13 cellular contexts compared by ENCODE assay signal in genomic region chr21:44390886-44391285, GRCh38. TPM values are rescaled to one million over a fixed set of nuclear protein-coding genes. Genes with fewer than 3 reads are reported as not detected.
DNase-seq lines count a peak whose midpoint lies in the region; ATAC-seq and TF ChIP-seq lines count a peak whose summit lies in the region.
"Had no signal": no experiment of that assay in that cellular context is flagged by ENCODE, and none has a peak within 500 bp of the region (broad histone marks: within the 10 kb centered on the region; RNA-seq: fewer than 3 reads in every experiment).

No MANE protein-coding gene starts in this region.

- peaks cover 2% of the 10 kb centered on the region for H3K36me3 Mint-ChIP-seq in activated CD4-positive, alpha-beta memory T cell treated with anti-CD3 and anti-CD28 coated beads, Interleukin-2, amount 10 ng/mL, durations not matched to agents 7 days and 5 days (ENCODE audit: low read depth)
- peaks cover 1% of the 10 kb centered on the region for H3K36me3 Mint-ChIP-seq in activated CD4-positive, alpha-beta memory T cell treated with anti-CD3 and anti-CD28 coated beads for 36 hours
- H3K36me3 Mint-ChIP-seq in chondrocyte (ENCODE audit: low read depth) = peaks cover 3% of the 10 kb centered on the region
- no peaks in the 10 kb centered on the region for H3K36me3 Mint-ChIP-seq in osteocyte (ENCODE audit: unreplicated experiment)
- H3K36me3 Mint-ChIP-seq in naive thymus-derived CD4-positive, alpha-beta T cell = peaks cover 0 to 30% (median 10%) of the 10 kb centered on the region in 5 donors
- H3K36me3 Mint-ChIP-seq: CD4-positive, CD25-positive, alpha-beta regulatory T cell had no signal

- DNase-seq in activated CD4-positive, alpha-beta memory T cell treated with anti-CD3 and anti-CD28 coated beads, Interleukin-2, amount 10 ng/mL, durations not matched to agents 7 days and 5 days = peak; percentile 11
- no peak for DNase-seq in activated CD4-positive, alpha-beta memory T cell treated with anti-CD3 and anti-CD28 coated beads for 36 hours
- DNase-seq in AG20443 (ENCODE audit: low spot score) (peak; percentile 5), chondrocyte (ENCODE audit: low spot score) (peak; percentile 44), osteocyte (ENCODE audit: extremely low spot score, unreplicated experiment) (peak; percentile 76), HCEC 1CT (no peak)
- no peak for DNase-seq in naive thymus-derived CD4-positive, alpha-beta T cell
- DNase-seq: 8988T; CD4-positive, CD25-positive, alpha-beta regulatory T cell; DMS 273 treated with DMSO at 0.1 percent for 48 hours; GOT3; H9 had no signal

- no peaks in the 10 kb centered on the region for H3K27me3 ChIP-seq in naive thymus-derived CD4-positive, alpha-beta T cell (ENCODE audit: control insufficient read depth in 2 of 2, insufficient read depth in 2 of 2, low read length in 2 of 2)
- H3K27me3 ChIP-seq: BLaER1 treated with 17β-estradiol and CSF1 and Interleukin-3, amounts not matched to agents 10 nM and 100 nM had no signal

- H3K9me3 Mint-ChIP-seq in activated CD4-positive, alpha-beta memory T cell treated with anti-CD3 and anti-CD28 coated beads, Interleukin-2, amount 10 ng/mL, durations not matched to agents 7 days and 5 days = peaks cover 5% of the 10 kb centered on the region
- peaks cover 9% of the 10 kb centered on the region for H3K9me3 Mint-ChIP-seq in activated CD4-positive, alpha-beta memory T cell treated with anti-CD3 and anti-CD28 coated beads for 36 hours
- H3K9me3 Mint-ChIP-seq in chondrocyte (ENCODE audit: low read depth) (peaks cover 17% of the 10 kb centered on the region), osteocyte (ENCODE audit: unreplicated experiment) (peaks cover 10% of the 10 kb centered on the region)
- H3K9me3 Mint-ChIP-seq in naive thymus-derived CD4-positive, alpha-beta T cell = peaks cover 0 to 11% (median 7%) of the 10 kb centered on the region in 11 donors

- POLR2A ChIA-PET in activated CD4-positive, alpha-beta memory T cell treated with anti-CD3 and anti-CD28 coated beads, Interleukin-2, amount 10 ng/mL, durations not matched to agents 7 days and 5 days (lab: Charles Lee) = no interaction called here
- POLR2A ChIA-PET in activated CD4-positive, alpha-beta memory T cell treated with anti-CD3 and anti-CD28 coated beads for 36 hours (lab: Charles Lee) = no interaction called here
- POLR2A ChIA-PET in naive thymus-derived CD4-positive, alpha-beta T cell (lab: Charles Lee) = no interaction called here

- ATAC-seq in naive thymus-derived CD4-positive, alpha-beta T cell = no peak

- H3K9me3 ChIP-seq in naive thymus-derived CD4-positive, alpha-beta T cell (ENCODE audit: control insufficient read depth in 2 of 3, low read length in 3 of 3) = no peaks in the 10 kb centered on the region

- no peak overlapping the region for H3K4me3 ChIP-seq in naive thymus-derived CD4-positive, alpha-beta T cell (ENCODE audit: low read length)
- H3K4me3 ChIP-seq: BLaER1 treated with 17β-estradiol and CSF1 and Interleukin-3, amounts not matched to agents 10 nM and 100 nM had no signal

- TF ChIP-seq CTCF in chondrocyte (IDR thresholded peaks at IDR 0.05) (no peak), osteocyte (IDR thresholded peaks at IDR 0.05) (no peak)

- peaks cover 4% of the 10 kb centered on the region for H3K4me1 Mint-ChIP-seq in activated CD4-positive, alpha-beta memory T cell treated with anti-CD3 and anti-CD28 coated beads, Interleukin-2, amount 10 ng/mL, durations not matched to agents 7 days and 5 days
- H3K4me1 Mint-ChIP-seq in activated CD4-positive, alpha-beta memory T cell treated with anti-CD3 and anti-CD28 coated beads for 36 hours (ENCODE audit: low read depth) = no peaks in the 10 kb centered on the region
- H3K4me1 Mint-ChIP-seq in chondrocyte (ENCODE audit: low read depth) (no peaks in the 10 kb centered on the region), osteocyte (ENCODE audit: unreplicated experiment) (no peaks in the 10 kb centered on the region)
- peaks cover 0 to 7% (median 0%) of the 10 kb centered on the region in 7 donors for H3K4me1 Mint-ChIP-seq in naive thymus-derived CD4-positive, alpha-beta T cell
- H3K4me1 Mint-ChIP-seq: CD4-positive, CD25-positive, alpha-beta regulatory T cell; H9 had no signal

- no peaks in the 10 kb centered on the region for H3K4me1 ChIP-seq in naive thymus-derived CD4-positive, alpha-beta T cell (ENCODE audit: control insufficient read depth in 2 of 2, insufficient read depth in 2 of 2, low read length in 2 of 2)

- intact Hi-C loops in activated CD4-positive, alpha-beta memory T cell treated with anti-CD3 and anti-CD28 coated beads for 36 hours (cut with micrococcal nuclease) = no loop called here
- intact Hi-C loops in naive thymus-derived CD4-positive, alpha-beta T cell (cut with micrococcal nuclease) = no loop called here

- H3K27ac Mint-ChIP-seq in activated CD4-positive, alpha-beta memory T cell treated with anti-CD3 and anti-CD28 coated beads, Interleukin-2, amount 10 ng/mL, durations not matched to agents 7 days and 5 days = no peak overlapping the region
- H3K27ac Mint-ChIP-seq in activated CD4-positive, alpha-beta memory T cell treated with anti-CD3 and anti-CD28 coated beads for 36 hours = no peak overlapping the region
- H3K27ac Mint-ChIP-seq in chondrocyte (ENCODE audit: unreplicated experiment) (no peak overlapping the region), osteocyte (ENCODE audit: unreplicated experiment) (no peak overlapping the region)
- no peak overlapping the region for H3K27ac Mint-ChIP-seq in naive thymus-derived CD4-positive, alpha-beta T cell
- H3K27ac Mint-ChIP-seq: CD4-positive, CD25-positive, alpha-beta regulatory T cell had no signal

- H3K27me3 Mint-ChIP-seq in activated CD4-positive, alpha-beta memory T cell treated with anti-CD3 and anti-CD28 coated beads, Interleukin-2, amount 10 ng/mL, durations not matched to agents 7 days and 5 days = peaks cover 2% of the 10 kb centered on the region
- no peaks in the 10 kb centered on the region for H3K27me3 Mint-ChIP-seq in activated CD4-positive, alpha-beta memory T cell treated with anti-CD3 and anti-CD28 coated beads for 36 hours
- peaks cover 30% of the 10 kb centered on the region for H3K27me3 Mint-ChIP-seq in chondrocyte (ENCODE audit: low read depth)
- H3K27me3 Mint-ChIP-seq in osteocyte (ENCODE audit: unreplicated experiment) = peaks cover 9% of the 10 kb centered on the region
- H3K27me3 Mint-ChIP-seq in naive thymus-derived CD4-positive, alpha-beta T cell = no peaks in the 10 kb centered on the region

- H3K36me3 ChIP-seq in naive thymus-derived CD4-positive, alpha-beta T cell (ENCODE audit: control insufficient read depth in 2 of 3, insufficient read depth in 3 of 3, low read length in 3 of 3) = no peaks in the 10 kb centered on the region

- H3K27ac ChIP-seq in naive thymus-derived CD4-positive, alpha-beta T cell (ENCODE audit: low read depth, low read length) = no peak overlapping the region

- CTCF ChIA-PET in activated CD4-positive, alpha-beta memory T cell treated with anti-CD3 and anti-CD28 coated beads, Interleukin-2, amount 10 ng/mL, durations not matched to agents 7 days and 5 days (lab: Charles Lee) = no interaction called here
- CTCF ChIA-PET in activated CD4-positive, alpha-beta memory T cell treated with anti-CD3 and anti-CD28 coated beads for 36 hours (lab: Charles Lee) = no interaction called here
- CTCF ChIA-PET in naive thymus-derived CD4-positive, alpha-beta T cell (lab: Charles Lee) = no interaction called here

- H3K4me3 Mint-ChIP-seq in activated CD4-positive, alpha-beta memory T cell treated with anti-CD3 and anti-CD28 coated beads, Interleukin-2, amount 10 ng/mL, durations not matched to agents 7 days and 5 days = no peak overlapping the region
- H3K4me3 Mint-ChIP-seq in activated CD4-positive, alpha-beta memory T cell treated with anti-CD3 and anti-CD28 coated beads for 36 hours = no peak overlapping the region
- H3K4me3 Mint-ChIP-seq in chondrocyte (ENCODE audit: unreplicated experiment) = no peak overlapping the region
- H3K4me3 Mint-ChIP-seq in osteocyte (ENCODE audit: unreplicated experiment) = no peak overlapping the region
- no peak overlapping the region for H3K4me3 Mint-ChIP-seq in naive thymus-derived CD4-positive, alpha-beta T cell
- H3K4me3 Mint-ChIP-seq: CD4-positive, CD25-positive, alpha-beta regulatory T cell; H9 had no signal

RNA-seq across cellular contexts. Expression of gene TRPM2, which starts 37.5 kb away (rescaled TPM):
- 10 to 100 TPM; 13.7 to 14.8 TPM for total RNA-seq in activated CD4-positive, alpha-beta memory T cell treated with anti-CD3 and anti-CD28 coated beads, Interleukin-2, amount 10 ng/mL, durations not matched to agents 7 days and 5 days
- 1 to 10 TPM; 1.6 to 1.9 TPM for total RNA-seq in activated CD4-positive, alpha-beta memory T cell treated with anti-CD3 and anti-CD28 coated beads for 36 hours
- total RNA-seq in chondrocyte (0.21 to 0.32 TPM in 2 of 3 replicates, not detected in the other), osteocyte (not detected in 2 replicates)
- total RNA-seq in naive thymus-derived CD4-positive, alpha-beta T cell = 10 to 100 TPM in 2 of 5 experiments, 1 to 10 TPM in 3; 1.2 to 29.6 (median 5.3) TPM
- 1 to 10 TPM; 1.5 to 1.7 TPM for polyA plus RNA-seq in naive thymus-derived CD4-positive, alpha-beta T cell

RNA-seq across cellular contexts. Expression of gene CFAP410, which starts 51.7 kb away (rescaled TPM):
- total RNA-seq in activated CD4-positive, alpha-beta memory T cell treated with anti-CD3 and anti-CD28 coated beads, Interleukin-2, amount 10 ng/mL, durations not matched to agents 7 days and 5 days = 10 to 100 TPM; 14.2 to 15.5 TPM
- total RNA-seq in activated CD4-positive, alpha-beta memory T cell treated with anti-CD3 and anti-CD28 coated beads for 36 hours = 10 to 100 TPM; 11.1 to 11.7 TPM
- 14.2 to 19.5 TPM (median 17.7 TPM) in 3 replicates for total RNA-seq in chondrocyte
- 23.0 and 23.4 TPM in 2 replicates for total RNA-seq in osteocyte
- 10 to 100 TPM; 20.8 to 66.7 (median 49.5) TPM for total RNA-seq in naive thymus-derived CD4-positive, alpha-beta T cell
- 10 to 100 TPM; 26.3 to 45.4 TPM for polyA plus RNA-seq in naive thymus-derived CD4-positive, alpha-beta T cell

Comparison
In these comparisons a context has a peak if more than half of its experiments do, and no peak if none do; other contexts are left out.
1. DNase-seq: peak in activated CD4-positive, alpha-beta memory T cell treated with anti-CD3 and anti-CD28 coated beads, Interleukin-2, amount 10 ng/mL, durations not matched to agents 7 days and 5 days (single experiment), AG20443 (single experiment), chondrocyte (single experiment) and osteocyte (single experiment); none in activated CD4-positive, alpha-beta memory T cell treated with anti-CD3 and anti-CD28 coated beads for 36 hours (single experiment), naive thymus-derived CD4-positive, alpha-beta T cell (0 of 9) and HCEC 1CT (single experiment).